8 cellular contexts compared by ENCODE assay signal in the genomic region with DNA sequence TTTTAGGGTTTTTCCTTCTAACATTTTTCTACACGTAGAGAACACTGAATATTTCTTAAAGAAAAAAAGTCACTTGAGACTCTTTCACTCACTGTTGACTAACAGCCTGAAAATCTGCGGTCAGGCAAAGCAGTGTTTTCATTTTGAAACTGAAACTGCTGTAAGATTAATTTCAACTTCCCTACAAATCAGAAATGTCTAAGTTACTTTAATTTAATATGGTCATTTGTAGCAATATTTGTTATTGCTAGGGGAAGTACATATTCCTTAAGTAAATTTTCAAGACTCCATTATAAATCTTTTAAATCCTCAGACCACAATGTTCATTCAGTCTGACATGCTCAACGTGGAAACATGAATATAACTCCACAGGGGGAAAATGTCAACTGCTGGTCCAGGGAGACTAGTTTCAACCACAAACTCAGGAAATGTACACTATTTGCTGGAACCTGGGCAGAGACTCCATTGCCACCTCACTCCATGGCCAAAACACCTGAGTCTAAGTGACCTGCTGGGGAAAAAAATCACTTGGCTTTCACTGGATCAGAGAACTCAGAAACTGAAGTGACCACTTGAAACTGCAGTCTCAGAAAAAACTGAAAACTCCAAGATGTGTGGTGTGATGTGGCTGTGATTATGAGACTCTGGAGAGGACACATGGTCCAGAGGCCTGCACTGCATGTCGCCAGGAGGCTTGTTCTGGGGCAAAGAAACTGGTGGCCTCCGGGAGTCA.
A peak's percentile ranks its signal among the peaks of the same experiment; 100 is the strongest.
DNase-seq lines count a peak whose midpoint lies in the region; ATAC-seq and TF ChIP-seq lines count a peak whose summit lies in the region.

No MANE protein-coding gene starts in this region.

- no peak overlapping the region for H3K9ac ChIP-seq in fibroblast of lung (ENCODE audit: insufficient read depth, low read length)

- H3K4me2 ChIP-seq in fibroblast of lung (ENCODE audit: extremely low read depth, insufficient read depth, low read length): peak overlapping the region; percentile 72

- H3K36me3 Mint-ChIP-seq in stimulated activated memory B cell treated with anti-CD40 and anti-IgM and Interleukin-4, amounts not matched to agents 10 μg/mL and 1 μg/mL and 100 μg/mL, for 72 hours: peaks cover 5% of the 10 kb centered on the region

- H3K27ac ChIP-seq in SJCRH30: no peak overlapping the region
- H3K27ac ChIP-seq in fibroblast of lung (ENCODE audit: insufficient read depth, low read length): peak overlapping the region; percentile 36

- H3K27me3 ChIP-seq in SJCRH30 (no peaks in the 10 kb centered on the region), fibroblast of lung (ENCODE audit: control insufficient read depth, insufficient read depth, low read length) (no peaks in the 10 kb centered on the region)

- H3K27me3 Mint-ChIP-seq in stimulated activated memory B cell treated with anti-CD40 and anti-IgM and Interleukin-4, amounts not matched to agents 10 μg/mL and 1 μg/mL and 100 μg/mL, for 72 hours: no peaks in the 10 kb centered on the region

- peak overlapping the region; percentile 24 for H3K27ac Mint-ChIP-seq in stimulated activated memory B cell treated with anti-CD40 and anti-IgM and Interleukin-4, amounts not matched to agents 10 μg/mL and 1 μg/mL and 100 μg/mL, for 72 hours

- H4K20me1 ChIP-seq in fibroblast of lung (ENCODE audit: control insufficient read depth, extremely low read depth, insufficient read depth, low read length): no peaks in the 10 kb centered on the region

- no peak for TF ChIP-seq CTCF in fibroblast of lung (conservative IDR thresholded peaks at IDR 0.05 in 1 of 2, IDR thresholded peaks at IDR 0.05 in 1 of 2; ENCODE audit: low read depth in 1 of 2, low read length in 2 of 2)

- no peaks in the 10 kb centered on the region for H3K36me3 ChIP-seq in SJCRH30
- no peaks in the 10 kb centered on the region for H3K36me3 ChIP-seq in fibroblast of lung (ENCODE audit: control insufficient read depth, insufficient read depth, low read length)

- no peaks in the 10 kb centered on the region; the same call in 1 of the 2 replicates for H3K4me1 ChIP-seq in SJCRH30
- no peaks in the 10 kb centered on the region for H3K4me1 ChIP-seq in fibroblast of lung (ENCODE audit: control insufficient read depth, extremely low read depth, insufficient read depth, low read length)

- peak overlapping the region; percentile 4 for H2AFZ ChIP-seq in fibroblast of lung (ENCODE audit: low read length)

- ATAC-seq in GM18858 (IDR thresholded peaks at IDR 0.05; ENCODE audit: unreplicated experiment): peak; percentile 92
- ATAC-seq in HG03064 (IDR thresholded peaks at IDR 0.05; ENCODE audit: low read depth, unreplicated experiment): peak; percentile 78
- peak; percentile 85 for ATAC-seq in stimulated activated memory B cell treated with anti-CD40 and anti-IgM and Interleukin-4, amounts not matched to agents 10 μg/mL and 1 μg/mL and 100 μg/mL, for 72 hours

- H3K79me2 ChIP-seq in fibroblast of lung (ENCODE audit: control insufficient read depth, insufficient read depth, low read length): no peaks in the 10 kb centered on the region

- peaks cover 40% of the 10 kb centered on the region for H3K4me1 Mint-ChIP-seq in stimulated activated memory B cell treated with anti-CD40 and anti-IgM and Interleukin-4, amounts not matched to agents 10 μg/mL and 1 μg/mL and 100 μg/mL, for 72 hours

- H3K4me3 ChIP-seq in SJCRH30 (peak overlapping the region; percentile 28), fibroblast of lung (replicated peaks in 1 of 4; ENCODE audit: control extremely low read depth in 1 of 4, insufficient read depth in 1 of 4, low read depth in 3 of 4, low read length in 4 of 4) (peak overlapping the region; percentile 1 to 43 (median 38))

- H3K9me3 Mint-ChIP-seq in stimulated activated memory B cell treated with anti-CD40 and anti-IgM and Interleukin-4, amounts not matched to agents 10 μg/mL and 1 μg/mL and 100 μg/mL, for 72 hours: no peaks in the 10 kb centered on the region

- H3K4me3 Mint-ChIP-seq in stimulated activated memory B cell treated with anti-CD40 and anti-IgM and Interleukin-4, amounts not matched to agents 10 μg/mL and 1 μg/mL and 100 μg/mL, for 72 hours: no peak overlapping the region

- H3K9me3 ChIP-seq in SJCRH30 (replicated peaks) (no peaks in the 10 kb centered on the region), fibroblast of lung (ENCODE audit: control insufficient read depth, insufficient read depth, low read depth, low read length) (no peaks in the 10 kb centered on the region)

- DNase-seq in AG08395 (ENCODE audit: low spot score) (peak; percentile 61), SJCRH30 (peak in 1 of 2 experiments; percentile 34), fibroblast of lung (ENCODE audit: low read depth in 2 of 2) (peak; percentile 46 to 67), NCI-H1092 treated with DMSO at 0.1 percent for 48 hours (lab: John Stamatoyannopoulos, UW) (no peak), NCI-H748 (lab: John Stamatoyannopoulos, UW; ENCODE audit: unreplicated experiment) (no peak)

Comparison
In these comparisons a context has a peak if more than half of its experiments do, and no peak if none do; other contexts are left out.
1. DNase-seq: peak in AG08395 (single experiment) and fibroblast of lung (2 of 2); none in NCI-H1092 treated with DMSO at 0.1 percent for 48 hours (single experiment) and NCI-H748 (single experiment).
2. Peak in every context shown above with its lines, with median percentiles within 50 percentile points of each other: ATAC-seq.